ENCODE assay signal across 8 cellular contexts in the genomic region with DNA sequence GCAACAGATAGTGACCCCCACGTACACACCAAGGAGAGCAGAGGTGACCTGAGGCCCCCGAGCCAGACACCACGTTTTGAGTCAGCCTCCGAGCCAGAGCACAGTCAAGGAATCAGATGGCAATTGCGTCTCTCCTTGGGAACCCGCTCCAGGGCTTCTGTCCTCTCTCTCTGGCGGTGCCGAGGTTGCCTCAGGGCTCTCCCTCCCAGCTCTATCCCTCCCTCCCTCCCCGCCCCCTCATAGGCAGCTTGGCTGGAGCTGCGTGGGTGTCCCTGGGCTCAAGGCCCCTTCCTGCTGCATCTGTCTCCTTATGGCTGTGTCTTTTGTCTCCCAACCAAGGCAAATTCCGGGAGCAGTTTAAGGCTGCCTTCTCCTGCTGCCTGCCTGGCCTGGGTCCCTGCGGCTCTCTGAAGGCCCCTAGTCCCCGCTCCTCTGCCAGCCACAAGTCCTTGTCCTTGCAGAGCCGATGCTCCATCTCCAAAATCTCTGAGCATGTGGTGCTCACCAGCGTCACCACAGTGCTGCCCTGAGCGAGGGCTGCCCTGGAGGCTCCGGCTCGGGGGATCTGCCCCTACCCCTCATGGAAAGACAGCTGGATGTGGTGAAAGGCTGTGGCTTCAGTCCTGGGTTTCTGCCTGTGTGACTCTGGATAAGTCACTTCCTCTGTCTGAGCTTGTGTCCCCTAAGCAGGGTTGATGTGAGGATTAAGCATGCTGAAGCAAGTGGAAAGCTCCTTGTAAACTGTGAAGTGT. TPM values are rescaled to one million over a fixed set of nuclear protein-coding genes. Genes with fewer than 3 reads are reported as not detected.
DNase-seq lines count a peak whose midpoint lies in the region; ATAC-seq and TF ChIP-seq lines count a peak whose summit lies in the region.

No MANE protein-coding gene starts in this region.

- H3K27me3 Mint-ChIP-seq in GM23338 (ENCODE audit: insufficient read depth, low read depth, poor library complexity) (peaks cover 13% of the 10 kb centered on the region), CD14-positive monocyte (ENCODE audit: low read depth in 3 of 3) (peaks cover 0 to 2% (median 0%) of the 10 kb centered on the region in 3 donors)
- no peaks in the 10 kb centered on the region for H3K27me3 Mint-ChIP-seq in activated CD8-positive, alpha-beta memory T cell treated with anti-CD3 and anti-CD28 coated beads, Interleukin-2, amount 10 ng/mL, durations not matched to agents 7 days and 5 days

- no peak overlapping the region for H3K4me2 ChIP-seq in GM23338

- H3K9me2 ChIP-seq in GM23338 (ENCODE audit: insufficient read depth) = no peaks in the 10 kb centered on the region

- CTCF ChIA-PET in activated CD8-positive, alpha-beta memory T cell treated with anti-CD3 and anti-CD28 coated beads, Interleukin-2, amount 10 ng/mL, durations not matched to agents 7 days and 5 days (lab: Charles Lee) = interaction anchor here (1.7 kb wide), 1 partner anchor 8 kb away, joined by 8 read pairs; a partner anchor contains a TSS

- peak overlapping the region in 2 of 3 donors; percentile 25 to 58 for H3K9ac ChIP-seq in skeletal muscle tissue (ENCODE audit: low read depth in 1 of 3, low read length in 3 of 3)

- no peak overlapping the region for H2AFZ ChIP-seq in GM23338

- H3K4me1 Mint-ChIP-seq in GM23338 (peaks cover 4% of the 10 kb centered on the region; the same call in 2 of the 3 replicates), CD14-positive monocyte (peaks cover 16% of the 10 kb centered on the region)
- peaks cover 16% of the 10 kb centered on the region for H3K4me1 Mint-ChIP-seq in activated CD8-positive, alpha-beta memory T cell treated with anti-CD3 and anti-CD28 coated beads, Interleukin-2, amount 10 ng/mL, durations not matched to agents 7 days and 5 days

- H3K27me3 ChIP-seq in GM23338 (ENCODE audit: insufficient read depth) (no peaks in the 10 kb centered on the region), WERI-Rb-1 (ENCODE audit: insufficient read depth, low read depth, severe bottlenecking) (no peaks in the 10 kb centered on the region), right cardiac atrium (ENCODE audit: control insufficient read depth, insufficient read depth) (no peaks in the 10 kb centered on the region), skeletal muscle tissue (ENCODE audit: control insufficient read depth in 3 of 3, insufficient read depth in 3 of 3, low read length in 3 of 3) (no peaks in the 10 kb centered on the region)

- H3K9me3 Mint-ChIP-seq in GM23338 (no peaks in the 10 kb centered on the region), CD14-positive monocyte (peaks cover 0 to 2% (median 0%) of the 10 kb centered on the region in 7 donors)
- no peaks in the 10 kb centered on the region for H3K9me3 Mint-ChIP-seq in activated CD8-positive, alpha-beta memory T cell treated with anti-CD3 and anti-CD28 coated beads, Interleukin-2, amount 10 ng/mL, durations not matched to agents 7 days and 5 days (ENCODE audit: low read depth)

- no peaks in the 10 kb centered on the region; the same call in none of the 2 replicates for H4K20me1 ChIP-seq in GM23338 (replicated peaks; ENCODE audit: insufficient read depth)

- H3K4me3 ChIP-seq in GM23338 (no peak overlapping the region), WERI-Rb-1 (ENCODE audit: low read depth, low read length) (peak overlapping the region; percentile 24), right cardiac atrium (ENCODE audit: low read length) (no peak overlapping the region), skeletal muscle tissue (ENCODE audit: low read length in 3 of 3) (no peak overlapping the region)

- H3K36me3 Mint-ChIP-seq in GM23338 (ENCODE audit: low read depth) (peaks cover 11% of the 10 kb centered on the region), CD14-positive monocyte (peaks cover 59 to 60% of the 10 kb centered on the region in 2 donors)
- peaks cover 8% of the 10 kb centered on the region for H3K36me3 Mint-ChIP-seq in activated CD8-positive, alpha-beta memory T cell treated with anti-CD3 and anti-CD28 coated beads, Interleukin-2, amount 10 ng/mL, durations not matched to agents 7 days and 5 days

- peak; percentile 67 for ATAC-seq in GM23338
- peak; percentile 0 to 8 for ATAC-seq in right cardiac atrium
- ATAC-seq in GM19351 (IDR thresholded peaks at IDR 0.05; ENCODE audit: unreplicated experiment) = no peak
- ATAC-seq in esophagus mucosa = no peak
- ATAC-seq in activated CD8-positive, alpha-beta memory T cell treated with anti-CD3 and anti-CD28 coated beads, Interleukin-2, amount 10 ng/mL, durations not matched to agents 7 days and 5 days = no peak

- no peaks in the 10 kb centered on the region for H3K9me3 ChIP-seq in WERI-Rb-1 (ENCODE audit: severe bottlenecking)
- no peaks in the 10 kb centered on the region for H3K9me3 ChIP-seq in right cardiac atrium (ENCODE audit: control insufficient read depth, low read length)
- H3K9me3 ChIP-seq in skeletal muscle tissue (ENCODE audit: control insufficient read depth in 3 of 3, low read length in 3 of 3) = no peaks in the 10 kb centered on the region

- no peaks in the 10 kb centered on the region for H3K79me2 ChIP-seq in GM23338 (replicated peaks; ENCODE audit: insufficient read depth)

- H3K27ac ChIP-seq in GM23338 (ENCODE audit: low read depth) = no peak overlapping the region
- peak overlapping the region; percentile 92 for H3K27ac ChIP-seq in WERI-Rb-1
- peak overlapping the region; percentile 86 for H3K27ac ChIP-seq in right cardiac atrium (ENCODE audit: low read length)
- peak overlapping the region; percentile 86 for H3K27ac ChIP-seq in skeletal muscle tissue (ENCODE audit: low read depth, low read length)

- peak; percentile 49 for DNase-seq in GM23338 (ENCODE audit: low spot score)
- DNase-seq in WERI-Rb-1 = peak; percentile 82
- peak in 2 of 3 donors; percentile 42 to 72 for DNase-seq in right cardiac atrium
- no peak for DNase-seq in CD14-positive monocyte (ENCODE audit: low spot score)
- no peak for DNase-seq in activated CD8-positive, alpha-beta memory T cell treated with anti-CD3 and anti-CD28 coated beads, Interleukin-2, amount 10 ng/mL, durations not matched to agents 7 days and 5 days

- H3K27ac Mint-ChIP-seq in GM23338 (no peak overlapping the region), CD14-positive monocyte (peak overlapping the region in 2 of 7 donors; percentile 10 to 36)
- no peak overlapping the region for H3K27ac Mint-ChIP-seq in activated CD8-positive, alpha-beta memory T cell treated with anti-CD3 and anti-CD28 coated beads, Interleukin-2, amount 10 ng/mL, durations not matched to agents 7 days and 5 days

- intact Hi-C loops in right cardiac atrium (cut with DNase I) (no loop called here), CD14-positive monocyte (cut with micrococcal nuclease) (no loop called here)

- H3K4me3 Mint-ChIP-seq in GM23338 (no peak overlapping the region), CD14-positive monocyte (no peak overlapping the region)
- no peak overlapping the region for H3K4me3 Mint-ChIP-seq in activated CD8-positive, alpha-beta memory T cell treated with anti-CD3 and anti-CD28 coated beads, Interleukin-2, amount 10 ng/mL, durations not matched to agents 7 days and 5 days

- 0 out of 2 replicates have a peak, but pooled peaks cover 4% of the 10 kb centered on the region for H3K36me3 ChIP-seq in GM23338 (ENCODE audit: insufficient read depth)
- H3K36me3 ChIP-seq in WERI-Rb-1 = peaks cover 27% of the 10 kb centered on the region
- H3K36me3 ChIP-seq in skeletal muscle tissue (ENCODE audit: control insufficient read depth in 3 of 3, insufficient read depth in 3 of 3, low read length in 3 of 3) = peaks cover 30 to 33% (median 32%) of the 10 kb centered on the region in 3 donors

- no peak for TF ChIP-seq CTCF in GM23338 (conservative IDR thresholded peaks at IDR 0.05; ENCODE audit: low read depth in 2 of 2)
- TF ChIP-seq CTCF in WERI-Rb-1 (IDR thresholded peaks at IDR 0.05; ENCODE audit: low read depth, low read length) = no peak
- no peak for TF ChIP-seq CTCF in CD14-positive monocyte (IDR thresholded peaks at IDR 0.05)

- WGBS in right cardiac atrium = 52% methylated on average over 18 of the region's 18 CpGs

- no peaks in the 10 kb centered on the region for H3F3A ChIP-seq in GM23338 (replicated peaks; ENCODE audit: low read depth)

- H3K4me1 ChIP-seq in GM23338 (ENCODE audit: insufficient read depth) = no peaks in the 10 kb centered on the region
- H3K4me1 ChIP-seq in right cardiac atrium (ENCODE audit: control insufficient read depth, insufficient read depth, low read length) = peaks cover 12% of the 10 kb centered on the region
- peaks cover 23 to 56% (median 52%) of the 10 kb centered on the region in 3 donors for H3K4me1 ChIP-seq in skeletal muscle tissue (ENCODE audit: control insufficient read depth in 3 of 3, insufficient read depth in 3 of 3, low read length in 3 of 3)

TF ChIP-seq in GM23338, 12 proteins besides CTCF, POLR2A, EP300 and RAD21 (continues in another document):
- TF ChIP-seq POLR2AphosphoS5 (IDR thresholded peaks at IDR 0.05; ENCODE audit: low read depth) (no peak), ZNF114 (CRISPR knock-in tag; IDR thresholded peaks at IDR 0.05) (no peak), STAT1 (IDR thresholded peaks at IDR 0.05; ENCODE audit: unreplicated experiment) (no peak)

RNA-seq across cellular contexts. Expression of a gene that starts 9.1 kb away (rescaled TPM):
- 1.0 TPM in 1 of 2 replicates, not detected in the other for total RNA-seq in GM23338 (2014; rRNA removed; shearing (Covaris generic))
- polyA plus RNA-seq in GM23338 (2016; fragmentation: Nextera tagmentation; extraction: Ambion mirVana) (0.15 TPM in 1 of 2 replicates, not detected in the other), right cardiac atrium (0.18 TPM), CD14-positive monocyte (not detected)
- total RNA-seq in right cardiac atrium (under 1 TPM in 2 of 4 donors, not detected in 2; 0.14 to 0.37 TPM), skeletal muscle tissue (not detected), esophagus mucosa (not detected)
- not detected for total RNA-seq in activated CD8-positive, alpha-beta memory T cell treated with anti-CD3 and anti-CD28 coated beads, Interleukin-2, amount 10 ng/mL, durations not matched to agents 7 days and 5 days

RNA-seq across cellular contexts. Expression of a gene that starts 18.0 kb away (rescaled TPM):
- total RNA-seq in GM23338 (2014; rRNA removed; shearing (Covaris generic)) = 60.5 and 68.5 TPM in 2 replicates
- polyA plus RNA-seq in GM23338 (2016; fragmentation: Nextera tagmentation; extraction: Ambion mirVana) (22.0 and 22.3 TPM in 2 replicates), right cardiac atrium (47.7 TPM), CD14-positive monocyte (10 to 100 TPM; 70.7 to 81.7 TPM)
- total RNA-seq in right cardiac atrium (10 to 100 TPM; 38.6 to 46.0 (median 42.2) TPM), skeletal muscle tissue (44.9 TPM), esophagus mucosa (44.0 TPM)
- total RNA-seq in activated CD8-positive, alpha-beta memory T cell treated with anti-CD3 and anti-CD28 coated beads, Interleukin-2, amount 10 ng/mL, durations not matched to agents 7 days and 5 days = 10 to 100 TPM; 45.9 to 47.1 TPM

RNA-seq across cellular contexts. Expression of a gene that starts 50.3 kb away (rescaled TPM):
- 15.8 and 20.4 TPM in 2 replicates for total RNA-seq in GM23338 (2014; rRNA removed; shearing (Covaris generic))
- polyA plus RNA-seq in GM23338 (2016; fragmentation: Nextera tagmentation; extraction: Ambion mirVana) (6.2 and 6.8 TPM in 2 replicates), right cardiac atrium (186 TPM), CD14-positive monocyte (not detected)
- total RNA-seq in right cardiac atrium (100 to 1,000 TPM in 3 of 4 donors, 10 to 100 TPM in 1; 94.7 to 141 (median 122) TPM), skeletal muscle tissue (17.2 TPM), esophagus mucosa (15.9 TPM)
- total RNA-seq in activated CD8-positive, alpha-beta memory T cell treated with anti-CD3 and anti-CD28 coated beads, Interleukin-2, amount 10 ng/mL, durations not matched to agents 7 days and 5 days = not detected

Comparison
In these comparisons a context has a peak if more than half of its experiments do, and no peak if none do; other contexts are left out.
1. ATAC-seq: peak in GM23338 (single experiment) and right cardiac atrium (2 of 2); none in GM19351 (single experiment), esophagus mucosa (single experiment) and activated CD8-positive, alpha-beta memory T cell treated with anti-CD3 and anti-CD28 coated beads, Interleukin-2, amount 10 ng/mL, durations not matched to agents 7 days and 5 days (single experiment).
2. DNase-seq: peak in GM23338 (single experiment), WERI-Rb-1 (single experiment) and right cardiac atrium (2 of 3); none in CD14-positive monocyte (single experiment) and activated CD8-positive, alpha-beta memory T cell treated with anti-CD3 and anti-CD28 coated beads, Interleukin-2, amount 10 ng/mL, durations not matched to agents 7 days and 5 days (single experiment).
3. RNA of a gene that starts 50.3 kb away (total RNA-seq): 94.7 to 141 TPM in right cardiac atrium, 17.2 TPM in skeletal muscle tissue (single experiment), 15.9 TPM in esophagus mucosa (single experiment) and 15.8 to 20.4 TPM in GM23338; not detected in activated CD8-positive, alpha-beta memory T cell treated with anti-CD3 and anti-CD28 coated beads, Interleukin-2, amount 10 ng/mL, durations not matched to agents 7 days and 5 days; every median in the first group is over 10 times any median in the second.